ENCODE assay signal across 9 cellular contexts in genomic region chr5:41863871-41864486, GRCh38. TPM values are rescaled to one million over a fixed set of nuclear protein-coding genes. Genes with fewer than 3 reads are reported as not detected.
DNase-seq lines count a peak whose midpoint lies in the region; ATAC-seq lines count a peak whose summit lies in the region.
"Had no signal": no experiment of that assay in that cellular context is flagged by ENCODE, and none has a peak within 500 bp of the region (broad histone marks: within the 10 kb centered on the region; RNA-seq: fewer than 3 reads in every experiment).

No MANE protein-coding gene starts in this region.

- DNase-seq in ELR (ENCODE audit: low read depth) (peak; percentile 55), fibroblast of gingiva (ENCODE audit: low read depth) (peak; percentile 45), DMS 273 (lab: John Stamatoyannopoulos, UW; ENCODE audit: unreplicated experiment) (no peak), mesenteric fat pad (ENCODE audit: low spot score) (no peak), activated gamma-delta T cell (lab: John Stamatoyannopoulos, UW) (no peak), anterior cingulate cortex (lab: John Stamatoyannopoulos, UW) (no peak)
- DNase-seq: NCI-H526 treated with DMSO at 0.1 percent for 48 hours had no signal

- peak; percentile 69 for ATAC-seq in GM21390 (IDR thresholded peaks at IDR 0.05; ENCODE audit: unreplicated experiment)
- ATAC-seq in HG03520 (IDR thresholded peaks at IDR 0.05; ENCODE audit: unreplicated experiment): peak; percentile 49

RNA-seq across cellular contexts. Expression of gene OXCT1, which starts 6.2 kb away (rescaled TPM):
- total RNA-seq in mesenteric fat pad: 46.7 TPM

RNA-seq across cellular contexts. Expression of gene RIMOC1, which starts 40.2 kb away (rescaled TPM):
- total RNA-seq in mesenteric fat pad: 30.6 TPM

Comparison
In these comparisons a context has a peak if more than half of its experiments do, and no peak if none do; other contexts are left out.
1. DNase-seq: peak in ELR (single experiment) and fibroblast of gingiva (single experiment); none in DMS 273 (single experiment), mesenteric fat pad (single experiment), activated gamma-delta T cell (single experiment) and anterior cingulate cortex (0 of 58).